ENCODE assay signal across 22 cellular contexts in genomic region chr3:52159503-52159902, GRCh38.
"Had no signal": no experiment of that assay in that cellular context is flagged by ENCODE, and none has a peak within 500 bp of the region (broad histone marks: within the 10 kb centered on the region; RNA-seq: fewer than 3 reads in every experiment).

No MANE protein-coding gene starts in this region.

- H3K27ac ChIP-seq: KMS-11, VCaP had no signal

- H3K9ac ChIP-seq: KMS-11 had no signal

- H3K4me2 ChIP-seq: KMS-11 had no signal

- FAIRE-seq: astrocyte had no signal

- H3K36me3 ChIP-seq: MG63 had no signal

- ATAC-seq: activated CD4-positive, alpha-beta T cell treated with anti-CD3 and anti-CD28 coated beads for 36 hours had no signal

- DNase-seq: activated CD4-positive, alpha-beta memory T cell treated with anti-CD3 and anti-CD28 coated beads, Interleukin-2, amount 10 ng/mL, durations not matched to agents 7 days and 5 days; activated CD4-positive, alpha-beta T cell treated with anti-CD3 and anti-CD28 coated beads for 36 hours; activated CD4-positive, alpha-beta T cell treated with anti-CD3 and anti-CD28 coated beads, Interleukin-2, amount 50 U/mL, for 1 hour; activated effector memory CD4-positive, alpha-beta T cell treated with Interleukin-2 at 50 U/mL for 16 hours; activated naive CD4-positive, alpha-beta T cell; amygdala; MG63; MV-4-11; NCI-H1092 treated with DMSO at 0.1 percent for 48 hours; NCI-H1417 treated with DMSO at 0.1 percent for 48 hours; NCI-H1694; NCI-H2029; NCI-H2107; NCI-H2171 treated with DMSO at 0.1 percent for 48 hours; NCI-H510A treated with DMSO at 0.1 percent for 48 hours; NCI-H69; NK-92 treated with Interleukin-12 subunit alpha and Interleukin-12 subunit beta, amount 100 ng/mL, for 24 hours; SIG-M5; T-helper 1 cell had no signal

- H3K9me3 ChIP-seq: MG63 had no signal

- H3K27me3 ChIP-seq: MG63 had no signal

- H3K4me3 ChIP-seq: MG63 had no signal
